ENCODE assay signal across 27 cellular contexts in genomic region chr18:27008575-27008974, GRCh38.
"Had no signal": no experiment of that assay in that cellular context is flagged by ENCODE, and none has a peak within 500 bp of the region (broad histone marks: within the 10 kb centered on the region; RNA-seq: fewer than 3 reads in every experiment).

No MANE protein-coding gene starts in this region.

- H3K36me3 ChIP-seq: colonic mucosa, esophagus muscularis mucosa, gastroesophageal sphincter, heart left ventricle, left lung, ovary, sigmoid colon, tibial artery had no signal

- H3K9me3 Mint-ChIP-seq: dendritic cell treated with granulocyte-macrophage colony-stimulating factor and Interleukin-4, amounts not matched to agents 40 ng/mL and 50 ng/mL, for 4 days; endodermal cell; stimulated activated memory B cell treated with anti-CD40 and anti-IgM and Interleukin-4, amounts not matched to agents 10 μg/mL and 1 μg/mL and 100 μg/mL, for 72 hours; type B pancreatic cell had no signal

- H3K4me2 ChIP-seq: hepatocyte had no signal

- H3K4me1 ChIP-seq: colonic mucosa, foreskin keratinocyte, gastroesophageal sphincter, left lung, psoas muscle, sigmoid colon, tibial artery had no signal

- H3K79me2 ChIP-seq: hepatocyte had no signal

- H3K36me3 Mint-ChIP-seq: natural killer cell; stimulated activated memory B cell treated with anti-CD40 and anti-IgM and Interleukin-4, amounts not matched to agents 10 μg/mL and 1 μg/mL and 100 μg/mL, for 72 hours; type B pancreatic cell had no signal

- H3K4me1 Mint-ChIP-seq: natural killer cell; stimulated activated memory B cell treated with anti-CD40 and anti-IgM and Interleukin-4, amounts not matched to agents 10 μg/mL and 1 μg/mL and 100 μg/mL, for 72 hours had no signal

- H3K4me3 ChIP-seq: colonic mucosa, esophagus muscularis mucosa, gastroesophageal sphincter, heart left ventricle, hepatocyte, left lung, ovary, psoas muscle, sigmoid colon, testis, tibial artery had no signal

- H3K27ac Mint-ChIP-seq: dendritic cell treated with granulocyte-macrophage colony-stimulating factor and Interleukin-4, amounts not matched to agents 40 ng/mL and 50 ng/mL, for 4 days; endodermal cell; natural killer cell; stimulated activated memory B cell treated with anti-CD40 and anti-IgM and Interleukin-4, amounts not matched to agents 10 μg/mL and 1 μg/mL and 100 μg/mL, for 72 hours; type B pancreatic cell had no signal

- DNase-seq: colonic mucosa; effector CD8-positive, alpha-beta T cell; endodermal cell; foreskin keratinocyte; heart left ventricle; kidney; left cardiac atrium; left lung; natural killer cell; occipital lobe; ovary; posterior cingulate gyrus; psoas muscle; right cardiac atrium; sigmoid colon; stimulated activated CD4-positive, alpha-beta T cell treated with anti-CD3 and anti-CD28 coated beads, Interleukin-2, amount 100 ng/mL, for 24 hours; stimulated activated CD4-positive, alpha-beta T cell treated with anti-CD3 and anti-CD28 coated beads, Interleukin-4, amount 100 ng/mL, for 24 hours; stimulated activated naive CD8-positive, alpha-beta T cell treated with anti-CD3 and anti-CD28 coated beads, Interleukin-15, Interleukin-2, amounts not matched to agents 100 U/mL and 50 U/mL, for 24 hours; substantia nigra; testis; tibial artery had no signal

- H3K27me3 Mint-ChIP-seq: stimulated activated memory B cell treated with anti-CD40 and anti-IgM and Interleukin-4, amounts not matched to agents 10 μg/mL and 1 μg/mL and 100 μg/mL, for 72 hours; type B pancreatic cell had no signal

- H2AFZ ChIP-seq: hepatocyte had no signal

- ATAC-seq: gastroesophageal sphincter; heart left ventricle; left cardiac atrium; left lung; natural killer cell; psoas muscle; right cardiac atrium; stimulated activated memory B cell treated with anti-CD40 and anti-IgM and Interleukin-4, amounts not matched to agents 10 μg/mL and 1 μg/mL and 100 μg/mL, for 72 hours; stimulated activated naive CD8-positive, alpha-beta T cell treated with anti-CD3 and anti-CD28 coated beads, Interleukin-15, Interleukin-2, amounts not matched to agents 100 U/mL and 50 U/mL, for 24 hours had no signal

- H3K27ac ChIP-seq: colonic mucosa, esophagus muscularis mucosa, foreskin keratinocyte, gastroesophageal sphincter, heart left ventricle, hepatocyte, left lung, ovary, psoas muscle, sigmoid colon, testis, tibial artery had no signal

- H3K4me3 Mint-ChIP-seq: dendritic cell treated with granulocyte-macrophage colony-stimulating factor and Interleukin-4, amounts not matched to agents 40 ng/mL and 50 ng/mL, for 4 days; endodermal cell; natural killer cell; stimulated activated memory B cell treated with anti-CD40 and anti-IgM and Interleukin-4, amounts not matched to agents 10 μg/mL and 1 μg/mL and 100 μg/mL, for 72 hours; type B pancreatic cell had no signal

- H3K9me3 ChIP-seq: colonic mucosa, esophagus muscularis mucosa, gastroesophageal sphincter, heart left ventricle, left lung, ovary, psoas muscle, sigmoid colon, testis, tibial artery had no signal

- H3K27me3 ChIP-seq: colonic mucosa, esophagus muscularis mucosa, foreskin keratinocyte, gastroesophageal sphincter, heart left ventricle, hepatocyte, left lung, ovary, sigmoid colon, testis had no signal
